ENCODE assay signal across 9 cellular contexts in genomic region chr1:216566809-216567208, GRCh38.
DNase-seq lines count a peak whose midpoint lies in the region; ATAC-seq and TF ChIP-seq lines count a peak whose summit lies in the region.
"Had no signal": no experiment of that assay in that cellular context is flagged by ENCODE, and none has a peak within 500 bp of the region (broad histone marks: within the 10 kb centered on the region; RNA-seq: fewer than 3 reads in every experiment).

No MANE protein-coding gene starts in this region.

- no peaks in the 10 kb centered on the region for H3K27me3 ChIP-seq in esophagus squamous epithelium

- H3K9me3 ChIP-seq in esophagus squamous epithelium: no peaks in the 10 kb centered on the region
- H3K9me3 ChIP-seq: A549 had no signal

- no peaks in the 10 kb centered on the region for H3K4me1 Mint-ChIP-seq in stimulated activated naive B cell treated with anti-CD40 and anti-IgM and Interleukin-4, amounts not matched to agents 10 μg/mL and 1 μg/mL and 100 μg/mL, for 72 hours

- intact Hi-C loops in esophagus squamous epithelium (cut with DNase I): no loop called here

- DNase-seq in NCI-H1105 treated with DMSO at 0.1 percent for 48 hours (lab: John Stamatoyannopoulos, UW) (peak; percentile 39), NCI-H1105 (lab: John Stamatoyannopoulos, UW) (no peak), HT1080 (ENCODE audit: low read depth) (peak; percentile 11), myocyte (ENCODE audit: low read depth) (peak; percentile 6), esophagus squamous epithelium (lab: John Stamatoyannopoulos, UW) (no peak)
- DNase-seq in stimulated activated naive B cell treated with anti-CD40 and anti-IgM and Interleukin-4, amounts not matched to agents 10 μg/mL and 1 μg/mL and 100 μg/mL, for 72 hours: no peak

- H3K36me3 Mint-ChIP-seq in stimulated activated naive B cell treated with anti-CD40 and anti-IgM and Interleukin-4, amounts not matched to agents 10 μg/mL and 1 μg/mL and 100 μg/mL, for 72 hours: no peaks in the 10 kb centered on the region

- no peaks in the 10 kb centered on the region for H3K27me3 Mint-ChIP-seq in stimulated activated naive B cell treated with anti-CD40 and anti-IgM and Interleukin-4, amounts not matched to agents 10 μg/mL and 1 μg/mL and 100 μg/mL, for 72 hours

- no peak overlapping the region for H3K27ac Mint-ChIP-seq in stimulated activated naive B cell treated with anti-CD40 and anti-IgM and Interleukin-4, amounts not matched to agents 10 μg/mL and 1 μg/mL and 100 μg/mL, for 72 hours

- no peaks in the 10 kb centered on the region for H3K36me3 ChIP-seq in esophagus squamous epithelium

- no peak for ATAC-seq in HG03469 (IDR thresholded peaks at IDR 0.05; ENCODE audit: unreplicated experiment)
- ATAC-seq in stimulated activated naive B cell treated with anti-CD40 and anti-IgM and Interleukin-4, amounts not matched to agents 10 μg/mL and 1 μg/mL and 100 μg/mL, for 72 hours (replicated peaks): no peak
- ATAC-seq: A549 had no signal

- H3K4me1 ChIP-seq in esophagus squamous epithelium: no peaks in the 10 kb centered on the region
- H3K4me1 ChIP-seq: A549 had no signal

- 30 to 42% methylated on average over 2 of the region's 2 CpGs for WGBS in esophagus squamous epithelium, 2 donors

- no peak overlapping the region for H3K27ac ChIP-seq in esophagus squamous epithelium
- H3K27ac ChIP-seq: A549 had no signal

- no peak overlapping the region for H3K4me3 Mint-ChIP-seq in stimulated activated naive B cell treated with anti-CD40 and anti-IgM and Interleukin-4, amounts not matched to agents 10 μg/mL and 1 μg/mL and 100 μg/mL, for 72 hours

- no peak for TF ChIP-seq POLR2A in esophagus squamous epithelium (IDR thresholded peaks at IDR 0.05)

- TF ChIP-seq CTCF in WI38 (IDR thresholded peaks at IDR 0.05; ENCODE audit: low read depth, low read length): 0 out of 2 replicates have a peak, but pooled peaks have one; percentile 29
- peak in 2 of 6 experiments; percentile 11 to 30 for TF ChIP-seq CTCF in esophagus squamous epithelium (IDR thresholded peaks at IDR 0.05)

- H3K4me3 ChIP-seq in WI38 (ENCODE audit: low read depth, low read length): no peak overlapping the region
- H3K4me3 ChIP-seq in esophagus squamous epithelium: no peak overlapping the region
- H3K4me3 ChIP-seq: A549 had no signal

- no peaks in the 10 kb centered on the region for H3K9me3 Mint-ChIP-seq in stimulated activated naive B cell treated with anti-CD40 and anti-IgM and Interleukin-4, amounts not matched to agents 10 μg/mL and 1 μg/mL and 100 μg/mL, for 72 hours

Comparison
In these comparisons a context has a peak if more than half of its experiments do, and no peak if none do; other contexts are left out.
1. DNase-seq: peak in NCI-H1105 treated with DMSO at 0.1 percent for 48 hours (single experiment), HT1080 (single experiment) and myocyte (single experiment); none in NCI-H1105 (single experiment), stimulated activated naive B cell treated with anti-CD40 and anti-IgM and Interleukin-4, amounts not matched to agents 10 μg/mL and 1 μg/mL and 100 μg/mL, for 72 hours (single experiment) and esophagus squamous epithelium (single experiment).